ENCODE assay signal across 13 cellular contexts in genomic region chr13:31859546-31859945, GRCh38.
DNase-seq lines count a peak whose midpoint lies in the region; ATAC-seq and TF ChIP-seq lines count a peak whose summit lies in the region.
"Had no signal": no experiment of that assay in that cellular context is flagged by ENCODE, and none has a peak within 500 bp of the region (broad histone marks: within the 10 kb centered on the region; RNA-seq: fewer than 3 reads in every experiment).

No MANE protein-coding gene starts in this region.

- DNase-seq in DMS79 treated with DMSO at 0.1 percent for 48 hours (lab: John Stamatoyannopoulos, UW): peak; percentile 59
- DNase-seq in GM23248: peak; percentile 24
- DNase-seq in RPMI8226: peak; percentile 54
- DNase-seq in left kidney (ENCODE audit: low read depth, low spot score): peak; percentile 7
- DNase-seq in activated T-cell treated with anti-CD3 and anti-CD28 coated beads, Interleukin-2, amount 50 U/mL, for 1 hour: no peak
- no peak for DNase-seq in stimulated activated CD4-positive, alpha-beta T cell treated with anti-CD3 and anti-CD28 coated beads, Interleukin-2, amount 100 ng/mL, for 48 hours
- DNase-seq in cortex of kidney (lab: John Stamatoyannopoulos, UW): no peak
- DNase-seq in natural killer cell: no peak
- DNase-seq: activated naive CD4-positive, alpha-beta T cell treated with anti-CD3 and anti-CD28 coated beads, Interleukin-2, amount 10 ng/mL, durations not matched to agents 7 days and 5 days; foreskin fibroblast; kidney glomerular epithelial cell had no signal

- no peaks in the 10 kb centered on the region for H3K9me3 ChIP-seq in GM23248 (ENCODE audit: low read depth)
- H3K9me3 ChIP-seq: BLaER1 treated with 17β-estradiol and CSF1 and Interleukin-3, amounts not matched to agents 10 nM and 100 nM had no signal

- 32 to 34% methylated on average over 5 of the region's 5 CpGs for WGBS in GM23248 (ENCODE audit: low coverage in 1 of 2, low lambda C conversion rate in 2 of 2, missing lambda C conversion rate in 2 of 2), 2 experiments

- H3K9me2 ChIP-seq in GM23248 (ENCODE audit: insufficient read depth): no peaks in the 10 kb centered on the region

- in situ Hi-C loops in GM23248 (cut with MboI): no loop called here

- 0 out of 2 replicates have a peak overlapping the region, but pooled peaks have one; percentile 40 for H2AFZ ChIP-seq in GM23248

- H3K4me1 Mint-ChIP-seq in natural killer cell: peaks cover 4 to 11% of the 10 kb centered on the region in 2 donors
- H3K4me1 Mint-ChIP-seq: activated naive CD4-positive, alpha-beta T cell treated with anti-CD3 and anti-CD28 coated beads, Interleukin-2, amount 10 ng/mL, durations not matched to agents 7 days and 5 days had no signal

- no peak overlapping the region for H3K27ac Mint-ChIP-seq in natural killer cell
- H3K27ac Mint-ChIP-seq: activated naive CD4-positive, alpha-beta T cell treated with anti-CD3 and anti-CD28 coated beads, Interleukin-2, amount 10 ng/mL, durations not matched to agents 7 days and 5 days had no signal

- no peaks in the 10 kb centered on the region for H4K20me1 ChIP-seq in GM23248 (ENCODE audit: insufficient read depth)
- H4K20me1 ChIP-seq: BLaER1 treated with 17β-estradiol and CSF1 and Interleukin-3, amounts not matched to agents 10 nM and 100 nM had no signal

- ATAC-seq in natural killer cell: no peak

- H3K79me2 ChIP-seq in GM23248 (ENCODE audit: insufficient read depth): no peaks in the 10 kb centered on the region

- no peak overlapping the region for H3K4me3 Mint-ChIP-seq in natural killer cell
- H3K4me3 Mint-ChIP-seq: activated naive CD4-positive, alpha-beta T cell treated with anti-CD3 and anti-CD28 coated beads, Interleukin-2, amount 10 ng/mL, durations not matched to agents 7 days and 5 days had no signal

- no peaks in the 10 kb centered on the region for H3K36me3 Mint-ChIP-seq in natural killer cell
- H3K36me3 Mint-ChIP-seq: activated naive CD4-positive, alpha-beta T cell treated with anti-CD3 and anti-CD28 coated beads, Interleukin-2, amount 10 ng/mL, durations not matched to agents 7 days and 5 days had no signal

- H3K27ac ChIP-seq in GM23248: no peak overlapping the region
- H3K27ac ChIP-seq: BLaER1 treated with 17β-estradiol and CSF1 and Interleukin-3, amounts not matched to agents 10 nM and 100 nM; KMS-11 had no signal

- no peaks in the 10 kb centered on the region for H3K27me3 ChIP-seq in GM23248 (replicated peaks; ENCODE audit: insufficient read depth)
- H3K27me3 ChIP-seq: BLaER1 treated with 17β-estradiol and CSF1 and Interleukin-3, amounts not matched to agents 10 nM and 100 nM had no signal

- no peaks in the 10 kb centered on the region for H3K36me3 ChIP-seq in GM23248 (ENCODE audit: low read depth)
- H3K36me3 ChIP-seq: BLaER1 treated with 17β-estradiol and CSF1 and Interleukin-3, amounts not matched to agents 10 nM and 100 nM had no signal

- intact Hi-C loops in natural killer cell (cut with micrococcal nuclease): no loop called here

- H3K4me2 ChIP-seq in GM23248 (ENCODE audit: unreplicated experiment): no peak overlapping the region
- H3K4me2 ChIP-seq: BLaER1 treated with 17β-estradiol and CSF1 and Interleukin-3, amounts not matched to agents 10 nM and 100 nM; KMS-11 had no signal

- no peak overlapping the region for H3K4me3 ChIP-seq in GM23248
- H3K4me3 ChIP-seq: BLaER1 treated with 17β-estradiol and CSF1 and Interleukin-3, amounts not matched to agents 10 nM and 100 nM had no signal

- no peaks in the 10 kb centered on the region for H3K9me3 Mint-ChIP-seq in natural killer cell
- H3K9me3 Mint-ChIP-seq: activated naive CD4-positive, alpha-beta T cell treated with anti-CD3 and anti-CD28 coated beads, Interleukin-2, amount 10 ng/mL, durations not matched to agents 7 days and 5 days had no signal

- H3K9ac ChIP-seq in GM23248: no peak overlapping the region
- H3K9ac ChIP-seq: BLaER1 treated with 17β-estradiol and CSF1 and Interleukin-3, amounts not matched to agents 10 nM and 100 nM; KMS-11 had no signal

- TF ChIP-seq CTCF in natural killer cell (IDR thresholded peaks at IDR 0.05): no peak

- H3K27me3 Mint-ChIP-seq in natural killer cell (ENCODE audit: low read depth in 2 of 2): no peaks in the 10 kb centered on the region

- H3K4me1 ChIP-seq in GM23248 (ENCODE audit: insufficient read depth): peaks cover 9% of the 10 kb centered on the region; the same call in 1 of the 2 replicates

- no peaks in the 10 kb centered on the region for H3F3A ChIP-seq in GM23248 (ENCODE audit: insufficient read depth)

Comparison
In these comparisons a context has a peak if more than half of its experiments do, and no peak if none do; other contexts are left out.
1. DNase-seq: peak in DMS79 treated with DMSO at 0.1 percent for 48 hours (single experiment), GM23248 (single experiment), RPMI8226 (single experiment) and left kidney (single experiment); none in activated T-cell treated with anti-CD3 and anti-CD28 coated beads, Interleukin-2, amount 50 U/mL, for 1 hour (single experiment), stimulated activated CD4-positive, alpha-beta T cell treated with anti-CD3 and anti-CD28 coated beads, Interleukin-2, amount 100 ng/mL, for 48 hours (0 of 2), cortex of kidney (single experiment) and natural killer cell (single experiment).